ENCODE assay signal across 18 cellular contexts in the genomic region with DNA sequence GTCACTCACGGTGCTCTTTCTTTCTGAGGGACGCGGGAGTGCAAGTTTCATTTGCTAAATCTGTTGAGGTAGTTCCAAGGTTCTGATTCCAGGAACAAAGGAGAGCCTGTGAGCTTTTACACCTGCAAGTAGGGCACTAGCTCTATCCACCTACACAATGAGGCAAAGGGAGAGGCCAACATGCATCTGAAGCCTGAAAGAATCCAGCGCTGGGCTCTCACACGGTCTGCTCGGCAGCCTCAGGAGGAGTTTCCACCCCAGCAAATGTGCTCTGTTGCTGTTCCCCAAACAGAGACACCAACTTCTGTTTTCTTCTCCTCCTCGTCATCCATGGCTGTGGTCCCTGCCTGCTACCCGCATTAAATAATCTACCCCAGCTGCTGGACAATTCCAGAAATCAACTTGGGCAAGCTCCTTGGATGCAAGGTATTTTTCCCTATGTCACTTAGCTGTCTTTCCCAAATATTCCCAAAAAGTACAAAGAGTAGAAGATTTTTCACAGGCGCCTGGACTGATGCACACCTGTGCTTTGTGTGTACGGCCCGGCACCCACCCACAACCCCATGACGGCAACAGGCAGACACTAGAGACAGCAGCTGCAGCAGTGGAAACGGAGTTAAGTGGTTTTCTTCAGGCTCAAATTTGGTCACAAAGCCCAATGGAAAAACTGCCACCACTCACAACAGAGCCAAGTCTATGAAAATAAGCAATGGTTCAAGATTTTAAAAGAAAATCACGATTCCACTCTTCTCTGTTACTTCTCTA.
DNase-seq lines count a peak whose midpoint lies in the region; ATAC-seq, FAIRE-seq and TF ChIP-seq lines count a peak whose summit lies in the region.
"Had no signal": no experiment of that assay in that cellular context is flagged by ENCODE, and none has a peak within 500 bp of the region (broad histone marks: within the 10 kb centered on the region; RNA-seq: fewer than 3 reads in every experiment).

No MANE protein-coding gene starts in this region.

- ATAC-seq in HG03432 (IDR thresholded peaks at IDR 0.05; ENCODE audit: unreplicated experiment) = peak; percentile 38
- ATAC-seq in GM12878 = no peak
- ATAC-seq in mucosa of descending colon = no peak
- ATAC-seq in GM21447 (IDR thresholded peaks at IDR 0.05; ENCODE audit: unreplicated experiment) = no peak
- ATAC-seq in HG02678 (IDR thresholded peaks at IDR 0.05; ENCODE audit: unreplicated experiment) = no peak
- ATAC-seq: CD8-positive, alpha-beta T cell; T-cell had no signal

- SMC1A ChIA-PET in GM12878 (lab: Charles Lee; ENCODE audit: uncharacterized antibody, unreplicated experiment) = interaction anchor here (0.7 kb wide), 1 partner anchor 117 kb away, joined by 3 read pairs; no protein-coding TSS in a partner anchor

- H3K9ac ChIP-seq in GM12878 (ENCODE audit: control insufficient read depth, insufficient read depth, low read length) = no peak overlapping the region
- H3K9ac ChIP-seq: GM23248 had no signal

- H3K9me3 ChIP-seq in GM12878 (replicated peaks; ENCODE audit: control insufficient read depth, insufficient read depth, low read length) (no peaks in the 10 kb centered on the region), mucosa of descending colon (no peaks in the 10 kb centered on the region)
- H3K9me3 ChIP-seq: BE2C had no signal

- CTCF ChIA-PET in GM10248 (lab: Yijun Ruan, JAX) (interaction anchor here (1.3 kb wide), 1 partner anchor 19 kb away, joined by 3 read pairs; no protein-coding TSS in a partner anchor), GM12878 (lab: Yijun Ruan, JAX) (no interaction called here)

- peaks cover 8% of the 10 kb centered on the region for H3K4me1 ChIP-seq in GM12878 (ENCODE audit: control insufficient read depth, insufficient read depth, low read length)
- H3K4me1 ChIP-seq in mucosa of descending colon (ENCODE audit: low read depth) = peaks cover 4% of the 10 kb centered on the region
- H3K4me1 ChIP-seq: BE2C had no signal

- H3K27me3 Mint-ChIP-seq in osteocyte (ENCODE audit: unreplicated experiment) = no peaks in the 10 kb centered on the region
- H3K27me3 Mint-ChIP-seq: T-cell had no signal

- no peak overlapping the region for H3K4me3 Mint-ChIP-seq in osteocyte (ENCODE audit: unreplicated experiment)
- H3K4me3 Mint-ChIP-seq: CD8-positive, alpha-beta T cell had no signal

- RAD21 ChIA-PET in GM12878 (lab: Charles Lee; ENCODE audit: unreplicated experiment) = no interaction called here

- no peak overlapping the region for H3K27ac Mint-ChIP-seq in osteocyte (ENCODE audit: unreplicated experiment)
- H3K27ac Mint-ChIP-seq: CD8-positive, alpha-beta T cell; T-cell had no signal

- POLR2A ChIA-PET in GM10248 (lab: Yijun Ruan, JAX) (no interaction called here), GM12878 (lab: Charles Lee) (no interaction called here)

- TF ChIP-seq CTCF in GM10248 (IDR thresholded peaks at IDR 0.05; ENCODE audit: control extremely low read depth, extremely low read depth, low read depth, missing control alignments) (no peak), GM12878 (IDR thresholded peaks at IDR 0.05 in 2 of 3, conservative IDR thresholded peaks at IDR 0.05 in 1 of 3; ENCODE audit: control insufficient read depth in 2 of 3, extremely low read depth in 1 of 3, insufficient read depth in 1 of 3, low read depth in 3 of 3, low read length in 3 of 3) (no peak), osteocyte (IDR thresholded peaks at IDR 0.05) (no peak), mucosa of descending colon (IDR thresholded peaks at IDR 0.05) (no peak)

- no peak overlapping the region for H3K4me3 ChIP-seq in GM12878
- no peak overlapping the region for H3K4me3 ChIP-seq in mucosa of descending colon
- H3K4me3 ChIP-seq: GM23248 had no signal

- no peak for TF ChIP-seq POLR2A in GM12878 (IDR thresholded peaks at IDR 0.05; ENCODE audit: low read depth, low read length)

- no peak for TF ChIP-seq RAD21 in GM12878 (IDR thresholded peaks at IDR 0.05; ENCODE audit: insufficient read depth, low read depth, low read length)

- WGBS in GM12878 (ENCODE audit: insufficient coverage, insufficient replicate concordance, low lambda C conversion rate, missing lambda C conversion rate) = 89% methylated on average over 14 of the region's 14 CpGs

- peaks cover 36% of the 10 kb centered on the region for H3K36me3 Mint-ChIP-seq in osteocyte (ENCODE audit: unreplicated experiment)

- no peaks in the 10 kb centered on the region for H4K20me1 ChIP-seq in GM12878 (ENCODE audit: control insufficient read depth, insufficient read depth)

- H3K36me3 ChIP-seq in GM12878 (ENCODE audit: control insufficient read depth in 2 of 2, insufficient read depth in 2 of 2, low read length in 1 of 2) (no peaks in the 10 kb centered on the region), mucosa of descending colon (ENCODE audit: low read depth) (no peaks in the 10 kb centered on the region)
- H3K36me3 ChIP-seq: BE2C had no signal

- H3K27ac ChIP-seq in GM12878 (ENCODE audit: control insufficient read depth, insufficient read depth) = no peak overlapping the region
- H3K27ac ChIP-seq: GM23248 had no signal

- in situ Hi-C loops in GM12878 (cut with MboI) = no loop called here

- H3K4me1 Mint-ChIP-seq in osteocyte (ENCODE audit: unreplicated experiment) = peaks cover 36% of the 10 kb centered on the region

- FAIRE-seq in GM12878 (lab: Jason Lieb, UNC) = no peak

- no peak for TF ChIP-seq EP300 in GM12878 (IDR thresholded peaks at IDR 0.05; ENCODE audit: borderline replicate concordance in 1 of 2, control insufficient read depth in 1 of 2, low read depth in 2 of 2, low read length in 2 of 2)

- no peaks in the 10 kb centered on the region for H3K79me2 ChIP-seq in GM12878 (ENCODE audit: control insufficient read depth, insufficient read depth, low read length)

- peak; percentile 45 for DNase-seq in GM10248 (ENCODE audit: extremely low spot score)
- DNase-seq in GM12878 (ENCODE audit: low read depth, low spot score) = no peak
- DNase-seq in osteocyte (ENCODE audit: extremely low spot score, unreplicated experiment) = peak; percentile 38
- no peak for DNase-seq in mucosa of descending colon
- no peak for DNase-seq in NCI-H1417 treated with DMSO at 0.1 percent for 48 hours (lab: John Stamatoyannopoulos, UW)
- DNase-seq: BE2C; CD8-positive, alpha-beta T cell; GM23248; Karpas-422; MM.1S; NCI-H1930; NCI-H2171 treated with DMSO at 0.1 percent for 48 hours; NCI-H446 treated with DMSO at 0.1 percent for 48 hours; NCI-H748 treated with DMSO at 0.1 percent for 48 hours; T-cell had no signal

- H3K27me3 ChIP-seq in GM12878 (replicated peaks in 1 of 2; ENCODE audit: control insufficient read depth in 2 of 2, insufficient read depth in 2 of 2, low read length in 1 of 2) = no peaks in the 10 kb centered on the region
- H3K27me3 ChIP-seq: BE2C had no signal

- H2AFZ ChIP-seq in GM12878 (ENCODE audit: control insufficient read depth, low read depth, low read length) = peak overlapping the region; percentile 47; the same call in 1 of the 2 replicates
- H2AFZ ChIP-seq: GM23248 had no signal

- no TSS peak for BruUV-seq in GM12878 (replicated peaks; lab: Mats Ljungman, UMichigan)

- H3K4me2 ChIP-seq in GM12878 (ENCODE audit: control insufficient read depth, insufficient read depth) = no peak overlapping the region

- intact Hi-C loops in GM12878 (cut with micrococcal nuclease; ENCODE audit: unreplicated experiment) = no loop called here
- intact Hi-C loops in mucosa of descending colon (cut with DNase I, micrococcal nuclease) = no loop called here

- H3K9me3 Mint-ChIP-seq in osteocyte (ENCODE audit: unreplicated experiment) = no peaks in the 10 kb centered on the region
- H3K9me3 Mint-ChIP-seq: CD8-positive, alpha-beta T cell; T-cell had no signal

TF ChIP-seq in GM12878, 131 proteins besides CTCF, POLR2A, EP300 and RAD21:
- TF ChIP-seq STAT1 (conservative IDR thresholded peaks at IDR 0.05) = no peak
- TF ChIP-seq MXI1 (IDR thresholded peaks at IDR 0.05; ENCODE audit: low read depth, low read length) = no peak
- TF ChIP-seq, protein P1, sequence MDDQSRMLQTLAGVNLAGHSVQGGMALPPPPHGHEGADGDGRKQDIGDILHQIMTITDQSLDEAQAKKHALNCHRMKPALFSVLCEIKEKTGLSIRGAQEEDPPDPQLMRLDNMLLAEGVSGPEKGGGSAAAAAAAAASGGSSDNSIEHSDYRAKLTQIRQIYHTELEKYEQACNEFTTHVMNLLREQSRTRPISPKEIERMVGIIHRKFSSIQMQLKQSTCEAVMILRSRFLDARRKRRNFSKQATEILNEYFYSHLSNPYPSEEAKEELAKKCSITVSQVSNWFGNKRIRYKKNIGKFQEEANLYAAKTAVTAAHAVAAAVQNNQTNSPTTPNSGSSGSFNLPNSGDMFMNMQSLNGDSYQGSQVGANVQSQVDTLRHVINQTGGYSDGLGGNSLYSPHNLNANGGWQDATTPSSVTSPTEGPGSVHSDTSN (IDR thresholded peaks at IDR 0.05; ENCODE audit: insufficient replicate concordance, low read depth, low read length) = no peak

Comparison
In these comparisons a context has a peak if more than half of its experiments do, and no peak if none do; other contexts are left out.
1. DNase-seq: peak in GM10248 (single experiment) and osteocyte (single experiment); none in GM12878 (single experiment), mucosa of descending colon (0 of 3) and NCI-H1417 treated with DMSO at 0.1 percent for 48 hours (single experiment).